In the genomic region with DNA sequence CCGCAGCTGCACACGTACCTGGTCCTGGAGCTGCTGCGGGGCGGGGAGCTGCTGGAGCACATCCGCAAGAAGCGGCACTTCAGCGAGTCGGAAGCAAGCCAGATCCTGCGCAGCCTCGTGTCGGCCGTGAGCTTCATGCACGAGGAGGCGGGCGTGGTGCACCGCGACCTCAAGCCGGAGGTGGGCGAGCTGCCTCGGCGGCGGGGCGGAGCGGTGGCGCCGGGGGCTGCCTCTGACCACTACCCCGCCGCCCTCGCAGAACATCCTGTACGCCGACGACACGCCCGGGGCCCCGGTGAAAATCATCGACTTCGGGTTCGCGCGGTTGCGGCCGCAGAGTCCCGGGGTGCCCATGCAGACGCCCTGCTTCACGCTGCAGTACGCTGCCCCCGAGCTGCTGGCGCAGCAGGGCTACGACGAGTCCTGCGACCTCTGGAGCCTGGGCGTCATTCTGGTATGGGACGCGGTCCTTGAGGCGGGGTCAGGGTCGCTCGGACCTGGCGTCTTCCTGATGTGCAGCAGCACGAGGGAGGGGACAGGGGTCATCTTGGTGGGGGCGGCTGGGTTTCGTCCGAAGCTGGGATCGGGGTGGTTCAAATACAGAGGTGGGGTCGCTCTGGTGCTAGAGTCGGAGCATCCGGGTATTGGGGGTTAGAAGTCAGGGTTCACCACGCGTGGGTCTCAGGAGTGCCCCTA, we compare ENCODE assay signal across 18 cellular contexts.
"Had no signal": no experiment of that assay in that cellular context is flagged by ENCODE, and none has a peak within 500 bp of the region (broad histone marks: within the 10 kb centered on the region; RNA-seq: fewer than 3 reads in every experiment).

No MANE protein-coding gene starts in this region.

- H3K9me3 ChIP-seq: left lung, pancreas, suprapubic skin had no signal

- H3K9ac ChIP-seq: neural progenitor cell had no signal

- FAIRE-seq: colon, endometrium, keratinocyte, pancreas had no signal

- ATAC-seq: left lung, pancreas had no signal

- H3K4me3 ChIP-seq: cardiac muscle cell, left lung, neural progenitor cell, pancreas, suprapubic skin had no signal

- H3K4me1 ChIP-seq: left lung, neural progenitor cell, pancreas, suprapubic skin had no signal

- H3K36me3 ChIP-seq: neural progenitor cell had no signal

- DNase-seq: activated CD4-positive, alpha-beta memory T cell treated with anti-CD3 and anti-CD28 coated beads, Interleukin-2, amount 10 ng/mL, durations not matched to agents 7 days and 5 days; activated CD4-positive, alpha-beta T cell treated with anti-CD3 and anti-CD28 coated beads for 4 hours; activated naive CD4-positive, alpha-beta T cell treated with anti-CD3 and anti-CD28 coated beads, Interleukin-2, amount 10 ng/mL, durations not matched to agents 7 days and 5 days; activated T-cell treated with anti-CD3 and anti-CD28 coated beads, Interleukin-2, amount 50 U/mL, for 24 hours; mammary epithelial cell; naive B cell; retina; stimulated activated CD4-positive, alpha-beta T cell treated with anti-CD3 and anti-CD28 coated beads, Interleukin-4, amount 100 ng/mL, for 1 hour; stimulated activated naive CD4-positive, alpha-beta T cell treated with Interleukin-2 at 50 U/mL for 16 hours; T-helper 2 cell had no signal

- H3K4me2 ChIP-seq: neural progenitor cell had no signal

- H3K27ac ChIP-seq: cardiac muscle cell, left lung, neural progenitor cell, pancreas, suprapubic skin had no signal

- H2AFZ ChIP-seq: neural progenitor cell had no signal

- H3K27me3 ChIP-seq: cardiac muscle cell, left lung, neural progenitor cell, pancreas, suprapubic skin had no signal
